1 cellular context compared by ENCODE assay signal in the genomic region with DNA sequence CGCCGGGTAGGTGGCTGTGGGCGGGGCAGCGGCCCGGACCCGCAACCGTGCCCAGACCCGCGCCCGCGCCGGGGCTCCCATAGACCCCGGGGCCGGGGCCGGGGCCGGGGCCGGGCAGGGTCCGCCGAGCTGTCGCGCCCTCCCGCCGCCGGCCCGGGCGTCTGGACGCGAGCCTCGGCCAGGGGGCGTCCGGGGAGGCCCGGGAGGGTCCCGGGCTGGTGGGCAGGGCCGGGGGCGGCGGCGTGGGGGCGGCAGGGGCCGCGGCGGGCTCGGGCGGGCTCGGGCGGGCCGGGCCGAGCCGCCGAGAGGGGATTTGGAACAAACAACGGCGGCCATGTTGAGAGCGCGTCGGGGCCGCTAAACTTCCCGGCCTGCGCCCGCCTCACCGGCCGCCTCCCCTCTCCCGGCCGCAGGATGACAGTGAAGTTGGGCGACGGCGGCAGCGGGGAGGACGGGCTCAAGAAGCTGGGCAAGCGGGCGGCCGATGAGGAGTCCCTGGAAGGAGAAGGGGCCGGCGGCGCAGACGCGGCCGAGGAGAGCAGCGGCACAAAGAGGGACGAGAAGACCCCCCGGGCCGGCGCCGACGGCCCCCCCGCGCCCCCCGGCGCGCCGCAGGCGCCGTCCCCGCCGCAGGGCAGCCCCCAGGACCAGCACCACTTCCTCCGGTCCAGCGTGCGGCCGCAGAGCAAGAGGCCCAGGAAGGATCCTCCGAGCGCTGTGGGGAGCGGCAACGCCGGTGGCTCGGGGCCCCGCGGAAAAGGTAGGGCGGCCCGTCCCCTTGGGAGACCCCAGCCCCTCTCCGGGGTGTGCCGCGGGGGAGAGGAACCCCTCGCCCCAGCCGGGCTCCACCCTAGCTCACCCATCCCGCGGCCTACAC.
TF ChIP-seq lines count a peak whose summit lies in the region.

No MANE protein-coding gene starts in this region.

TF ChIP-seq in GM12878, 131 proteins besides CTCF, POLR2A, EP300 and RAD21:
- 0 out of 4 replicates have a peak, but pooled peaks of 1 of the 2 experiments have one; percentile 12 for TF ChIP-seq BHLHE40 (IDR thresholded peaks at IDR 0.05; ENCODE audit: borderline replicate concordance in 1 of 2, low read depth in 2 of 2, low read length in 1 of 2)
- TF ChIP-seq YY1 (IDR thresholded peaks at IDR 0.05; ENCODE audit: low read depth, low read length) = peak; percentile 91
- TF ChIP-seq MYB (IDR thresholded peaks at IDR 0.05; ENCODE audit: borderline replicate concordance, low read depth, low read length) = no peak
- TF ChIP-seq MYC (IDR thresholded peaks at IDR 0.05; ENCODE audit: insufficient read depth, insufficient read length, insufficient replicate concordance, low read length, severe bottlenecking) = no peak
- 0 out of 2 replicates have a peak, but pooled peaks have one; percentile 34 for TF ChIP-seq DPF2 (IDR thresholded peaks at IDR 0.05)
- TF ChIP-seq IKZF1 (conservative IDR thresholded peaks at IDR 0.05) = peak; percentile 40; the same call in 1 of the 2 replicates
- peak; percentile 47; the same call in 1 of the 2 replicates for TF ChIP-seq CREB1 (IDR thresholded peaks at IDR 0.05; ENCODE audit: low read depth)
- 0 out of 3 replicates have a peak, but pooled peaks of 1 of the 2 experiments have one; percentile 5 for TF ChIP-seq EGR1 (IDR thresholded peaks at IDR 0.05; ENCODE audit: borderline replicate concordance in 1 of 2, low read depth in 2 of 2, low read length in 2 of 2)
- peak; percentile 36; the same call in 1 of the 2 replicates for TF ChIP-seq CREM (IDR thresholded peaks at IDR 0.05; ENCODE audit: low read depth)
- TF ChIP-seq ZBED1 (IDR thresholded peaks at IDR 0.05; ENCODE audit: borderline replicate concordance) = no peak
- 0 out of 2 replicates have a peak, but pooled peaks have one; percentile 27 for TF ChIP-seq NKRF (conservative IDR thresholded peaks at IDR 0.05)
